8 cellular contexts compared by ENCODE assay signal in the genomic region with DNA sequence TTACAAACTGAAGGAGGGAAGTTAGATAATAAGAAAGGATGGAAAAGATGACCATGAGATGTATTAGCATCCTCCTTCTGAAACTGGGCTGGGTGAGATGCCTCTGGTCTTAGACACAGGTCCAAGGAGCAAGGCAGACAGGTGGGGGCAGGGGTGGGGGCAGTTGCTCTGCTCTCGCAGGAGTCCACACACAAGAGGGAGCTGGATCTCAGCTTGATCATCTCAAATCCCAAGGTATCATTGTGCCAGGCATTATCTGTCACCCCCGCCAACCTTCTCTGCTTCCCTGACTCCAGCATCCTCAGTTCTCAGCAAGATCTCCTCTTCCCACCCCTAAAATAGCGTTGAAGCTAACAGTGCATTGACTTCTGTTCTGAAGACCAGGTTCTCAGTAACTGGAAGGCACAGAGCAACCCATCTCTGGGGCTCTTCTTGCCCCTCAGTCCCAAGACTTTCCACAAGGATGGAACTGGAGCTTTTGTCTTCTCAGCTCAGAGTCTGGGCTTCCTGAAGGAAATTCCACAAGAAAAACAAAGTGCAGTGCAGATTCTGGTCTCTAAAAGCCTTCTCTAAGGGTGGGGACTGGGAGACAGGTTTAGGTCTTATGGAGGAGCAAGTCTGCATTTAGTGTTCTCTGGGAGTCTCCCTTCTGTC. TPM values are rescaled to one million over a fixed set of nuclear protein-coding genes. Genes with fewer than 3 reads are reported as not detected.
A peak's percentile ranks its signal among the peaks of the same experiment; 100 is the strongest.
DNase-seq lines count a peak whose midpoint lies in the region; ATAC-seq and TF ChIP-seq lines count a peak whose summit lies in the region.

No MANE protein-coding gene starts in this region.

- peaks cover under 1% of the 10 kb centered on the region; the same call in 1 of the 2 replicates for H3K9me3 ChIP-seq in BLaER1
- H3K9me3 ChIP-seq in MM.1S (replicated peaks; ENCODE audit: insufficient read depth, low read length): no peaks in the 10 kb centered on the region
- no peaks in the 10 kb centered on the region for H3K9me3 ChIP-seq in neural cell (ENCODE audit: low read length)

- H3K4me2 ChIP-seq in BLaER1: peak overlapping the region; percentile 91
- H3K4me2 ChIP-seq in MM.1S (ENCODE audit: low read depth, low read length): peak overlapping the region; percentile 78
- peak overlapping the region; percentile 79 for H3K4me2 ChIP-seq in neural cell (ENCODE audit: low read length)

- ATAC-seq in GM21528 (IDR thresholded peaks at IDR 0.05; ENCODE audit: low FRiP score, unreplicated experiment): no peak

- H2AFZ ChIP-seq in MM.1S (ENCODE audit: low read length) (no peak overlapping the region), neural cell (ENCODE audit: low read depth, low read length) (no peak overlapping the region)

- H3F3A ChIP-seq in MM.1S (ENCODE audit: insufficient read depth, low read length) (peaks cover 45% of the 10 kb centered on the region), neural cell (ENCODE audit: insufficient read depth, low read length, poor library complexity, severe bottlenecking) (no peaks in the 10 kb centered on the region)

- H3K36me3 ChIP-seq in BLaER1: 0 out of 2 replicates have a peak, but pooled peaks cover 24% of the 10 kb centered on the region
- H3K36me3 ChIP-seq in MM.1S (replicated peaks; ENCODE audit: insufficient read depth, low read length): no peaks in the 10 kb centered on the region
- H3K36me3 ChIP-seq in neural cell (ENCODE audit: insufficient read depth, low read length): no peaks in the 10 kb centered on the region

- intact Hi-C loops in dorsolateral prefrontal cortex (cut with DNase I): loop anchor here in 1 of 2 donors (5.0 kb wide), 4 partner anchors 39 to 169 kb away; a partner anchor contains a TSS

- no peaks in the 10 kb centered on the region for H3K27me3 ChIP-seq in BLaER1
- no peaks in the 10 kb centered on the region for H3K27me3 ChIP-seq in MM.1S (replicated peaks; ENCODE audit: insufficient read depth, low read length)
- no peaks in the 10 kb centered on the region for H3K27me3 ChIP-seq in dorsolateral prefrontal cortex
- H3K27me3 ChIP-seq in neural cell (ENCODE audit: insufficient read depth, low read depth, low read length): no peaks in the 10 kb centered on the region

- H3K79me2 ChIP-seq in MM.1S (ENCODE audit: low read length): peaks cover 71% of the 10 kb centered on the region
- H3K79me2 ChIP-seq in neural cell (replicated peaks; ENCODE audit: insufficient read depth, low read length): peaks cover 33% of the 10 kb centered on the region

- H3K27ac ChIP-seq in BLaER1: peak overlapping the region; percentile 85
- peak overlapping the region; percentile 48 for H3K27ac ChIP-seq in MM.1S (ENCODE audit: low read length)
- peak overlapping the region in 56 of 59 donors; percentile 59 to 99 (median 95) for H3K27ac ChIP-seq in dorsolateral prefrontal cortex
- H3K27ac ChIP-seq in neural cell (ENCODE audit: low read length): peak overlapping the region; percentile 71

- H3K9ac ChIP-seq in BLaER1 (peak overlapping the region; percentile 86), MM.1S (ENCODE audit: low read length) (peak overlapping the region; percentile 81; the same call in 1 of the 2 replicates), neural cell (ENCODE audit: low read length) (peak overlapping the region; percentile 85)

- H4K20me1 ChIP-seq in BLaER1 (peaks cover 11% of the 10 kb centered on the region; the same call in 1 of the 2 replicates), MM.1S (ENCODE audit: insufficient read depth, low read length) (no peaks in the 10 kb centered on the region), neural cell (ENCODE audit: insufficient read depth) (no peaks in the 10 kb centered on the region)

- DNase-seq in MM.1S: no peak
- DNase-seq in dorsolateral prefrontal cortex: peak in 1 of 10 donors; percentile 30
- DNase-seq in Ammon's horn (ENCODE audit: low spot score): no peak
- no peak for DNase-seq in H4 (ENCODE audit: low spot score)
- DNase-seq in NCI-H1417 (lab: John Stamatoyannopoulos, UW): no peak

- H3K4me1 ChIP-seq in BLaER1: peaks cover 79% of the 10 kb centered on the region
- H3K4me1 ChIP-seq in MM.1S (ENCODE audit: low read length): peaks cover 54% of the 10 kb centered on the region

- TF ChIP-seq CTCF in MM.1S (IDR thresholded peaks at IDR 0.05; ENCODE audit: low read length): no peak
- TF ChIP-seq CTCF in dorsolateral prefrontal cortex (IDR thresholded peaks at IDR 0.05 in 54 of 56, conservative IDR thresholded peaks at IDR 0.05 in 2 of 56; ENCODE audit: low read depth in 1 of 56, partially characterized antibody in 56 of 56): no peak
- no peak for TF ChIP-seq CTCF in neural cell (IDR thresholded peaks at IDR 0.05; ENCODE audit: poor library complexity, severe bottlenecking)

- H3K4me3 ChIP-seq in BLaER1 (peak overlapping the region; percentile 79), MM.1S (ENCODE audit: low read length) (peak overlapping the region; percentile 95), dorsolateral prefrontal cortex (peak overlapping the region in 55 of 59 donors; percentile 29 to 97 (median 89)), neural cell (ENCODE audit: low read length) (peak overlapping the region; percentile 71)

- no peak for TF ChIP-seq RAD21 in neural cell (conservative IDR thresholded peaks at IDR 0.05)

- H3K9me2 ChIP-seq in MM.1S (replicated peaks; ENCODE audit: insufficient read depth, low read length) (no peaks in the 10 kb centered on the region), neural cell (ENCODE audit: insufficient read depth, low read length) (no peaks in the 10 kb centered on the region)

- no peak for TF ChIP-seq EP300 in neural cell (conservative IDR thresholded peaks at IDR 0.05; ENCODE audit: poor library complexity, severe bottlenecking)

TF ChIP-seq in neural cell, 6 proteins besides CTCF, POLR2A, EP300 and RAD21:
- TF ChIP-seq, protein P1, sequence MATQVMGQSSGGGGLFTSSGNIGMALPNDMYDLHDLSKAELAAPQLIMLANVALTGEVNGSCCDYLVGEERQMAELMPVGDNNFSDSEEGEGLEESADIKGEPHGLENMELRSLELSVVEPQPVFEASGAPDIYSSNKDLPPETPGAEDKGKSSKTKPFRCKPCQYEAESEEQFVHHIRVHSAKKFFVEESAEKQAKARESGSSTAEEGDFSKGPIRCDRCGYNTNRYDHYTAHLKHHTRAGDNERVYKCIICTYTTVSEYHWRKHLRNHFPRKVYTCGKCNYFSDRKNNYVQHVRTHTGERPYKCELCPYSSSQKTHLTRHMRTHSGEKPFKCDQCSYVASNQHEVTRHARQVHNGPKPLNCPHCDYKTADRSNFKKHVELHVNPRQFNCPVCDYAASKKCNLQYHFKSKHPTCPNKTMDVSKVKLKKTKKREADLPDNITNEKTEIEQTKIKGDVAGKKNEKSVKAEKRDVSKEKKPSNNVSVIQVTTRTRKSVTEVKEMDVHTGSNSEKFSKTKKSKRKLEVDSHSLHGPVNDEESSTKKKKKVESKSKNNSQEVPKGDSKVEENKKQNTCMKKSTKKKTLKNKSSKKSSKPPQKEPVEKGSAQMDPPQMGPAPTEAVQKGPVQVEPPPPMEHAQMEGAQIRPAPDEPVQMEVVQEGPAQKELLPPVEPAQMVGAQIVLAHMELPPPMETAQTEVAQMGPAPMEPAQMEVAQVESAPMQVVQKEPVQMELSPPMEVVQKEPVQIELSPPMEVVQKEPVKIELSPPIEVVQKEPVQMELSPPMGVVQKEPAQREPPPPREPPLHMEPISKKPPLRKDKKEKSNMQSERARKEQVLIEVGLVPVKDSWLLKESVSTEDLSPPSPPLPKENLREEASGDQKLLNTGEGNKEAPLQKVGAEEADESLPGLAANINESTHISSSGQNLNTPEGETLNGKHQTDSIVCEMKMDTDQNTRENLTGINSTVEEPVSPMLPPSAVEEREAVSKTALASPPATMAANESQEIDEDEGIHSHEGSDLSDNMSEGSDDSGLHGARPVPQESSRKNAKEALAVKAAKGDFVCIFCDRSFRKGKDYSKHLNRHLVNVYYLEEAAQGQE (IDR thresholded peaks at IDR 0.05; ENCODE audit: borderline replicate concordance): no peak
- TF ChIP-seq POLR2AphosphoS5 (IDR thresholded peaks at IDR 0.05) (no peak), TAF1 (IDR thresholded peaks at IDR 0.05; ENCODE audit: low read depth) (no peak)

RNA-seq across cellular contexts. Expression of a gene that starts 1.6 kb away (rescaled TPM):
- 100 to 1,000 TPM in 84 of 120 experiments, 10 to 100 TPM in 36; 50.7 to 182 (median 108) TPM for total RNA-seq in dorsolateral prefrontal cortex
- 27.5 and 34.5 TPM in 2 replicates for polyA plus RNA-seq in neural cell
- polyA minus RNA-seq in neural cell: 24.6 and 25.0 TPM in 2 replicates
- 15.5 and 21.3 TPM in 2 replicates for total RNA-seq in H4 (2014; rRNA removed; shearing (Covaris generic))

RNA-seq across cellular contexts. Expression of a gene that starts 7.0 kb away (rescaled TPM):
- 10 to 100 TPM in 61 of 120 experiments, 1 to 10 TPM in 59; 5.9 to 22.5 (median 10.1) TPM for total RNA-seq in dorsolateral prefrontal cortex
- 91.1 and 93.2 TPM in 2 replicates for polyA plus RNA-seq in neural cell
- 60.9 and 63.0 TPM in 2 replicates for polyA minus RNA-seq in neural cell
- total RNA-seq in H4 (2014; rRNA removed; shearing (Covaris generic)): 12.3 and 16.1 TPM in 2 replicates

RNA-seq across cellular contexts. Expression of a gene that starts 41.1 kb away (rescaled TPM):
- total RNA-seq in dorsolateral prefrontal cortex: 10 to 100 TPM; 32.0 to 63.5 (median 45.6) TPM
- 24.2 and 31.8 TPM in 2 replicates for polyA plus RNA-seq in neural cell
- polyA minus RNA-seq in neural cell: 29.5 and 40.2 TPM in 2 replicates
- total RNA-seq in H4 (2014; rRNA removed; shearing (Covaris generic)): 23.4 and 37.5 TPM in 2 replicates

RNA-seq across cellular contexts. Expression of a gene that starts 53.3 kb away (rescaled TPM):
- total RNA-seq in dorsolateral prefrontal cortex: 10 to 100 TPM; 17.4 to 36.2 (median 25.3) TPM
- polyA plus RNA-seq in neural cell: 1.9 and 6.4 TPM in 2 replicates
- 16.8 and 20.3 TPM in 2 replicates for polyA minus RNA-seq in neural cell
- total RNA-seq in H4 (2014; rRNA removed; shearing (Covaris generic)): 3.6 and 4.1 TPM in 2 replicates

RNA-seq across cellular contexts. Expression of a gene that starts 55.4 kb away (rescaled TPM):
- total RNA-seq in dorsolateral prefrontal cortex: 10 to 100 TPM; 32.6 to 65.4 (median 44.1) TPM
- 10.4 and 12.9 TPM in 2 replicates for polyA plus RNA-seq in neural cell
- 45.0 and 60.3 TPM in 2 replicates for polyA minus RNA-seq in neural cell
- total RNA-seq in H4 (2014; rRNA removed; shearing (Covaris generic)): 11.3 and 20.3 TPM in 2 replicates
